ENCODE assay signal across 28 cellular contexts in genomic region chr1:237244778-237245177, GRCh38.
"Had no signal": no experiment of that assay in that cellular context is flagged by ENCODE, and none has a peak within 500 bp of the region (broad histone marks: within the 10 kb centered on the region; RNA-seq: fewer than 3 reads in every experiment).

No MANE protein-coding gene starts in this region.

- H3K27ac ChIP-seq: coronary artery, esophagus squamous epithelium, hepatocyte, left lung, neutrophil, pancreas, suprapubic skin, transverse colon, upper lobe of right lung, uterus had no signal

- H3K4me2 ChIP-seq: hepatocyte, smooth muscle cell had no signal

- ATAC-seq: left lung; mucosa of descending colon; natural killer cell treated with Interleukin-12 subunit alpha and Interleukin-12 subunit beta and Interleukin-15 and Interleukin-18, amount 100 ng/mL, for 72 hours; pancreas; sciatic nerve; stimulated activated naive CD8-positive, alpha-beta T cell treated with anti-CD3 and anti-CD28 coated beads, Interleukin-15, amount 100 ng/mL, for 72 hours; upper lobe of right lung had no signal

- H3K9me3 ChIP-seq: esophagus squamous epithelium, left lung, mucosa of descending colon, neutrophil, pancreas, suprapubic skin, transverse colon, upper lobe of right lung, uterus had no signal

- DNase-seq: dermis blood vessel endothelial cell; effector memory CD4-positive, alpha-beta T cell; esophagus squamous epithelium; foreskin melanocyte; kidney; left lung; mucosa of descending colon; naive B cell; pancreas; retina; stimulated activated CD4-positive, alpha-beta T cell treated with anti-CD3 and anti-CD28 coated beads, Interleukin-12 subunit alpha, Interleukin-12 subunit beta, amount 100 ng/mL, for 4 hours; stimulated activated CD4-positive, alpha-beta T cell treated with anti-CD3 and anti-CD28 coated beads, Interleukin-1b, Interleukin-23, amount 100 ng/mL, for 48 hours; stimulated activated CD4-positive, alpha-beta T cell treated with anti-CD3 and anti-CD28 coated beads, Interleukin-4, amount 100 ng/mL, for 1 hour; stimulated activated CD8-positive, alpha-beta memory T cell treated with anti-CD3 and anti-CD28 coated beads, Interleukin-4, amount 100 ng/mL, for 48 hours; stimulated activated naive CD4-positive, alpha-beta T cell; stimulated activated naive CD8-positive, alpha-beta T cell treated with anti-CD3 and anti-CD28 coated beads, Interleukin-15, amount 100 ng/mL, for 72 hours; transverse colon; upper lobe of right lung; uterus had no signal

- H3K4me1 ChIP-seq: esophagus squamous epithelium, left lung, pancreas, suprapubic skin, transverse colon, upper lobe of right lung, uterus had no signal

- H3K79me2 ChIP-seq: hepatocyte had no signal

- H3K36me3 ChIP-seq: esophagus squamous epithelium, left lung, neutrophil, pancreas, suprapubic skin, transverse colon, upper lobe of right lung, uterus had no signal

- FAIRE-seq: endothelial cell of umbilical vein, kidney, pancreas had no signal

- H3K4me3 ChIP-seq: coronary artery, esophagus squamous epithelium, hepatocyte, left lung, lung, mucosa of descending colon, pancreas, smooth muscle cell, suprapubic skin, transverse colon, upper lobe of right lung, uterus had no signal

- H3K27me3 ChIP-seq: esophagus squamous epithelium, hepatocyte, left lung, neutrophil, pancreas, suprapubic skin, transverse colon, upper lobe of right lung, uterus had no signal

- H2AFZ ChIP-seq: hepatocyte had no signal
